9 cellular contexts compared by ENCODE assay signal in the genomic region with DNA sequence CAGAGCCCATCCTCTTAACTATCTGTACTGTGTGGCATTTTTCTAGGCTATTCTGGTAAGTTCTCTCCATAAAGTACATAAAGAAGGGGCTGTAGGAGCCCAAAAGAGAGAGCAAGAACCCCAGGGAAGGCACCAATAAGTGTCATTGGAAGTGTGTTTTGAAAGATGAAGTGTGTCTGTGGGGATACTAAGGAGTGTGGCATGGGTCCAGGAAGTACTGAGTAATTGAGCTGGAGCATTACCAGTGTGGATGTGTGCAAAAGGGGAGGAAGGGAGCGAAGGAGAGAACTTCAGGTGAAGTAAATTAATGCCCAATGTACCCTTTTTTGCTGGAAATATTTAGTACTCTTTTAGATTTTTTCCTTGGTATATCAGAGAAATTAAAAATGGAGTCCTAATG.
DNase-seq lines count a peak whose midpoint lies in the region; ATAC-seq, FAIRE-seq and TF ChIP-seq lines count a peak whose summit lies in the region.
"Had no signal": no experiment of that assay in that cellular context is flagged by ENCODE, and none has a peak within 500 bp of the region (broad histone marks: within the 10 kb centered on the region; RNA-seq: fewer than 3 reads in every experiment).

No MANE protein-coding gene starts in this region.

- H3K4me3 Mint-ChIP-seq in MCF 10A (ENCODE audit: unreplicated experiment), result no peak overlapping the region
- no peak overlapping the region for H3K4me3 Mint-ChIP-seq in activated T-helper 1 cell treated with anti-CD3 and anti-CD28 coated beads, Interleukin-12 subunit alpha, Interleukin-12 subunit beta, Interleukin-2, Interleukin-4 antibody, amounts not matched to agents 30 ng/mL and 10 ng/mL and 1 ng/mL, durations not matched to agents 14 hours and 24 hours and 36 hours
- H3K4me3 Mint-ChIP-seq: neural crest cell had no signal

- BruUV-seq in MCF 10A (replicated peaks; lab: Mats Ljungman, UMichigan), result no TSS peak

- no peaks in the 10 kb centered on the region for H3K9me3 ChIP-seq in breast epithelium

- ATAC-seq in left cardiac atrium (peak; percentile 61 to 93), GM18520 (IDR thresholded peaks at IDR 0.05; ENCODE audit: unreplicated experiment) (no peak)

- H3K27ac Mint-ChIP-seq in MCF 10A (ENCODE audit: low read depth, unreplicated experiment), result peak overlapping the region; percentile 95
- H3K27ac Mint-ChIP-seq in activated T-helper 1 cell treated with anti-CD3 and anti-CD28 coated beads, Interleukin-12 subunit alpha, Interleukin-12 subunit beta, Interleukin-2, Interleukin-4 antibody, amounts not matched to agents 30 ng/mL and 10 ng/mL and 1 ng/mL, durations not matched to agents 14 hours and 24 hours and 36 hours, result peak overlapping the region; percentile 3

- no peaks in the 10 kb centered on the region for H3K36me3 Mint-ChIP-seq in MCF 10A (ENCODE audit: insufficient read depth, unreplicated experiment)
- peaks cover 37% of the 10 kb centered on the region for H3K36me3 Mint-ChIP-seq in activated T-helper 1 cell treated with anti-CD3 and anti-CD28 coated beads, Interleukin-12 subunit alpha, Interleukin-12 subunit beta, Interleukin-2, Interleukin-4 antibody, amounts not matched to agents 30 ng/mL and 10 ng/mL and 1 ng/mL, durations not matched to agents 14 hours and 24 hours and 36 hours (ENCODE audit: low read depth)

- H3K4me3 ChIP-seq in breast epithelium, result no peak overlapping the region

- H3K27me3 ChIP-seq in breast epithelium, result no peaks in the 10 kb centered on the region

- peaks cover 0 to 4% of the 10 kb centered on the region in 2 donors for H3K4me1 ChIP-seq in breast epithelium

- intact Hi-C loops in MCF 10A (cut with micrococcal nuclease), result no loop called here
- intact Hi-C loops in breast epithelium (cut with DNase I; ENCODE audit: low total_unique reads), result no loop called here
- intact Hi-C loops in activated T-helper 1 cell treated with anti-CD3 and anti-CD28 coated beads, Interleukin-12 subunit alpha, Interleukin-12 subunit beta, Interleukin-2, Interleukin-4 antibody, amounts not matched to agents 30 ng/mL and 10 ng/mL and 1 ng/mL, durations not matched to agents 14 hours and 24 hours and 36 hours (cut with micrococcal nuclease), result no loop called here
- intact Hi-C loops in left cardiac atrium (cut with DNase I), result no loop called here

- no peak for TF ChIP-seq POLR2A in breast epithelium (IDR thresholded peaks at IDR 0.05)

- no peak for FAIRE-seq in urothelium cell line (lab: Jason Lieb, UNC)

- no peaks in the 10 kb centered on the region for H3K36me3 ChIP-seq in breast epithelium

- POLR2A ChIA-PET in MCF 10A (lab: Yijun Ruan, JAX), result interaction anchor here (0.7 to 5.9 kb wide), 13 partner anchors 8 to 303 kb away, joined by 3 to 80 read pairs (median 5); partner anchors contain the start of genes PI3, SLPI and TOMM34

- TF ChIP-seq CTCF in MCF 10A (IDR thresholded peaks at IDR 0.05; ENCODE audit: unreplicated experiment) (no peak), breast epithelium (IDR thresholded peaks at IDR 0.05) (no peak)

- H3K9me3 Mint-ChIP-seq in MCF 10A (ENCODE audit: unreplicated experiment), result no peaks in the 10 kb centered on the region
- no peaks in the 10 kb centered on the region for H3K9me3 Mint-ChIP-seq in activated T-helper 1 cell treated with anti-CD3 and anti-CD28 coated beads, Interleukin-12 subunit alpha, Interleukin-12 subunit beta, Interleukin-2, Interleukin-4 antibody, amounts not matched to agents 30 ng/mL and 10 ng/mL and 1 ng/mL, durations not matched to agents 14 hours and 24 hours and 36 hours
- H3K9me3 Mint-ChIP-seq: neural crest cell had no signal

- H3K27me3 Mint-ChIP-seq in MCF 10A (ENCODE audit: insufficient read depth, unreplicated experiment), result no peaks in the 10 kb centered on the region
- H3K27me3 Mint-ChIP-seq in activated T-helper 1 cell treated with anti-CD3 and anti-CD28 coated beads, Interleukin-12 subunit alpha, Interleukin-12 subunit beta, Interleukin-2, Interleukin-4 antibody, amounts not matched to agents 30 ng/mL and 10 ng/mL and 1 ng/mL, durations not matched to agents 14 hours and 24 hours and 36 hours (ENCODE audit: insufficient read depth), result no peaks in the 10 kb centered on the region

- peaks cover 66% of the 10 kb centered on the region for H3K4me1 Mint-ChIP-seq in MCF 10A (ENCODE audit: insufficient read depth, unreplicated experiment)
- peaks cover 51% of the 10 kb centered on the region for H3K4me1 Mint-ChIP-seq in activated T-helper 1 cell treated with anti-CD3 and anti-CD28 coated beads, Interleukin-12 subunit alpha, Interleukin-12 subunit beta, Interleukin-2, Interleukin-4 antibody, amounts not matched to agents 30 ng/mL and 10 ng/mL and 1 ng/mL, durations not matched to agents 14 hours and 24 hours and 36 hours (ENCODE audit: low read depth)

- no peak overlapping the region for H3K27ac ChIP-seq in breast epithelium

- DNase-seq in MCF 10A (ENCODE audit: unreplicated experiment), result peak; percentile 86
- DNase-seq in breast epithelium (ENCODE audit: low spot score in 2 of 2), result no peak
- no peak for DNase-seq in activated T-helper 1 cell treated with anti-CD3 and anti-CD28 coated beads, Interleukin-12 subunit alpha, Interleukin-12 subunit beta, Interleukin-2, Interleukin-4 antibody, amounts not matched to agents 30 ng/mL and 10 ng/mL and 1 ng/mL, durations not matched to agents 14 hours and 24 hours and 36 hours (ENCODE audit: low spot score)
- DNase-seq in left cardiac atrium, result peak; percentile 45
- peak; percentile 27 for DNase-seq in urothelium cell line (ENCODE audit: low spot score)
- DNase-seq in hippocampal formation (lab: John Stamatoyannopoulos, UW), result no peak
- DNase-seq in NCI-H2196 treated with DMSO at 0.1 percent for 48 hours (lab: John Stamatoyannopoulos, UW; ENCODE audit: unreplicated experiment), result no peak

- CTCF ChIA-PET in MCF 10A (lab: Yijun Ruan, JAX), result interaction anchor here (1.1 to 3.4 kb wide), 7 partner anchors 17 to 257 kb away, joined by 5 to 17 read pairs (median 8); no protein-coding TSS in a partner anchor

Comparison
In these comparisons a context has a peak if more than half of its experiments do, and no peak if none do; other contexts are left out.
1. DNase-seq: peak in MCF 10A (single experiment), left cardiac atrium (single experiment) and urothelium cell line (single experiment); none in breast epithelium (0 of 2), activated T-helper 1 cell treated with anti-CD3 and anti-CD28 coated beads, Interleukin-12 subunit alpha, Interleukin-12 subunit beta, Interleukin-2, Interleukin-4 antibody, amounts not matched to agents 30 ng/mL and 10 ng/mL and 1 ng/mL, durations not matched to agents 14 hours and 24 hours and 36 hours (single experiment), hippocampal formation (0 of 2) and NCI-H2196 treated with DMSO at 0.1 percent for 48 hours (single experiment).